ENCODE assay signal across 33 cellular contexts in the genomic region with DNA sequence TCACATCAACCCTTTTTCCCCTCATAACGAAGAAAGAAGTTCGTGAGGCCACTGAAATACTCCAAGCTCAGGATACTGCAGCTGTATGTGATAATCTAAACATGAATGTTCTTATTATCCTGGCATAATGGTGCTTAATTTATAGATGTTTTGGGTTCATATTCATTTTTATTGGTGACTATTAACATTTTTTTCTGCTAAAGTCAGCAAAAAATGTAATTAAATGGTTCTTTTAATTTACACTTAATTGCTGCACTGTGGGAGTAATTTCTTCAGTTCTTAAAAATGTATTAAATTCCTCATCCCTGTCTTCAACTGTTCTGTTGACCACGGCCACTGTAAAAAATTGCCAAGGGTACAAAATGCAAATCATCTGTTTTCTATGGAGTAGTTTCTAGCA.
"Had no signal": no experiment of that assay in that cellular context is flagged by ENCODE, and none has a peak within 500 bp of the region (broad histone marks: within the 10 kb centered on the region; RNA-seq: fewer than 3 reads in every experiment).

No MANE protein-coding gene starts in this region.

- FAIRE-seq: TTC549 had no signal

- H3K36me3 Mint-ChIP-seq: activated naive CD4-positive, alpha-beta T cell treated with anti-CD3 and anti-CD28 coated beads, Interleukin-2, amount 10 ng/mL, durations not matched to agents 7 days and 5 days had no signal

- ATAC-seq: activated CD8-positive, alpha-beta T cell treated with anti-CD3 and anti-CD28 coated beads for 36 hours; activated naive CD8-positive, alpha-beta T cell treated with anti-CD3 and anti-CD28 coated beads, Interleukin-2, amount 50 U/mL, for 24 hours; activated T-cell treated with anti-CD3 and anti-CD28 coated beads, Interleukin-2, amount 50 U/mL, for 4 hours had no signal

- H3K27me3 ChIP-seq: ascending aorta, brain microvascular endothelial cell, breast epithelium had no signal

- H3K27ac ChIP-seq: ascending aorta, brain microvascular endothelial cell, breast epithelium, VCaP had no signal

- H3K4me1 Mint-ChIP-seq: activated B cell treated with CpG ODN at 0.5 μM for 24 hours; activated CD4-positive, alpha-beta T cell treated with anti-CD3 and anti-CD28 coated beads, Interleukin-2, amount 10 ng/mL, durations not matched to agents 24 days and 14 days; activated naive CD4-positive, alpha-beta T cell treated with anti-CD3 and anti-CD28 coated beads, Interleukin-2, amount 10 ng/mL, durations not matched to agents 7 days and 5 days; activated naive CD4-positive, alpha-beta T cell treated with anti-CD3 and anti-CD28 coated beads, Interleukin-2, amount 50 U/mL, for 24 hours; activated naive CD8-positive, alpha-beta T cell treated with anti-CD3 and anti-CD28 coated beads, Interleukin-2, amount 10 ng/mL, durations not matched to agents 7 days and 5 days; activated naive CD8-positive, alpha-beta T cell treated with anti-CD3 and anti-CD28 coated beads, Interleukin-2, amount 50 U/mL, for 24 hours had no signal

- H3K4me3 ChIP-seq: ascending aorta, breast epithelium had no signal

- H3K4me1 ChIP-seq: ascending aorta, breast epithelium had no signal

- H3K27me3 Mint-ChIP-seq: activated B cell treated with CpG ODN at 0.5 μM for 24 hours; activated CD4-positive, alpha-beta memory T cell treated with anti-CD3 and anti-CD28 coated beads for 36 hours; activated CD4-positive, alpha-beta T cell treated with anti-CD3 and anti-CD28 coated beads, Interleukin-2, amount 10 ng/mL, durations not matched to agents 24 days and 14 days; activated CD8-positive, alpha-beta T cell treated with anti-CD3 and anti-CD28 coated beads for 36 hours; activated naive CD4-positive, alpha-beta T cell treated with anti-CD3 and anti-CD28 coated beads, Interleukin-2, amount 10 ng/mL, durations not matched to agents 7 days and 5 days; activated naive CD4-positive, alpha-beta T cell treated with anti-CD3 and anti-CD28 coated beads, Interleukin-2, amount 50 U/mL, for 24 hours; activated naive CD8-positive, alpha-beta T cell; activated naive CD8-positive, alpha-beta T cell treated with anti-CD3 and anti-CD28 coated beads, Interleukin-2, amount 10 ng/mL, durations not matched to agents 7 days and 5 days; activated naive CD8-positive, alpha-beta T cell treated with anti-CD3 and anti-CD28 coated beads, Interleukin-2, amount 50 U/mL, for 24 hours had no signal

- DNase-seq: activated B cell treated with CpG ODN at 0.5 μM for 24 hours; activated CD4-positive, alpha-beta memory T cell treated with anti-CD3 and anti-CD28 coated beads for 36 hours; activated CD4-positive, alpha-beta T cell treated with anti-CD3 and anti-CD28 coated beads for 4 hours; activated CD4-positive, alpha-beta T cell treated with anti-CD3 and anti-CD28 coated beads, Interleukin-2, amount 10 ng/mL, durations not matched to agents 24 days and 14 days; activated CD4-positive, alpha-beta T cell treated with anti-CD3 and anti-CD28 coated beads, Interleukin-2, amount 50 U/mL, for 1 hour; activated CD4-positive, alpha-beta T cell treated with anti-CD3 and anti-CD28 coated beads, Interleukin-2, amount 50 U/mL, for 4 hours; activated CD4-positive, CD25-positive, alpha-beta regulatory T cell treated with anti-CD3 and anti-CD28 coated beads, Interleukin-2, amount 50 U/mL, for 72 hours; activated CD8-positive, alpha-beta memory T cell treated with anti-CD3 and anti-CD28 coated beads, Interleukin-2, amount 50 U/mL, for 4 hours; activated CD8-positive, alpha-beta T cell treated with anti-CD3 and anti-CD28 coated beads for 36 hours; activated effector memory CD4-positive, alpha-beta T cell treated with Interleukin-2 at 50 U/mL for 16 hours; activated gamma-delta T cell; activated naive CD4-positive, alpha-beta T cell treated with anti-CD3 and anti-CD28 coated beads, Interleukin-2, amount 10 ng/mL, durations not matched to agents 7 days and 5 days; activated naive CD4-positive, alpha-beta T cell treated with Interleukin-2 at 50 U/mL for 16 hours; activated naive CD8-positive, alpha-beta T cell treated with anti-CD3 and anti-CD28 coated beads, Interleukin-2, amount 10 ng/mL, durations not matched to agents 7 days and 5 days; activated naive CD8-positive, alpha-beta T cell treated with anti-CD3 and anti-CD28 coated beads, Interleukin-2, amount 50 U/mL, for 24 hours; activated T-cell treated with anti-CD3 and anti-CD28 coated beads for 4 hours; activated T-cell treated with anti-CD3 and anti-CD28 coated beads, Interleukin-2, amount 50 U/mL, for 1 hour; activated T-cell treated with anti-CD3 and anti-CD28 coated beads, Interleukin-2, amount 50 U/mL, for 4 hours; amygdala; anterior cingulate cortex; brain microvascular endothelial cell; central memory CD4-positive, alpha-beta T cell; T-helper 2 cell; T-helper 9 cell had no signal

- H3K4me3 Mint-ChIP-seq: activated B cell treated with CpG ODN at 0.5 μM for 24 hours; activated CD4-positive, alpha-beta memory T cell treated with anti-CD3 and anti-CD28 coated beads for 36 hours; activated CD4-positive, alpha-beta T cell treated with anti-CD3 and anti-CD28 coated beads, Interleukin-2, amount 10 ng/mL, durations not matched to agents 24 days and 14 days; activated CD8-positive, alpha-beta T cell treated with anti-CD3 and anti-CD28 coated beads for 36 hours; activated naive CD4-positive, alpha-beta T cell treated with anti-CD3 and anti-CD28 coated beads, Interleukin-2, amount 10 ng/mL, durations not matched to agents 7 days and 5 days; activated naive CD4-positive, alpha-beta T cell treated with anti-CD3 and anti-CD28 coated beads, Interleukin-2, amount 50 U/mL, for 24 hours; activated naive CD8-positive, alpha-beta T cell; activated naive CD8-positive, alpha-beta T cell treated with anti-CD3 and anti-CD28 coated beads, Interleukin-2, amount 10 ng/mL, durations not matched to agents 7 days and 5 days; activated naive CD8-positive, alpha-beta T cell treated with anti-CD3 and anti-CD28 coated beads, Interleukin-2, amount 50 U/mL, for 24 hours; activated T-cell treated with anti-CD3 and anti-CD28 coated beads, Interleukin-2, amount 50 U/mL, for 4 hours; T-helper 1 cell treated with Interleukin-12 subunit alpha and Interleukin-12 subunit beta and Interleukin-4 antibody, amounts not matched to agents 30 μg/mL and 1 μg/mL, for 36 hours; T-helper 2 cell treated with Interferon-gamma antibody and Interleukin-4, amounts not matched to agents 5 μg/mL and 100 μg/mL, for 36 hours had no signal

- H3K36me3 ChIP-seq: brain microvascular endothelial cell, breast epithelium had no signal

- H3K9me3 Mint-ChIP-seq: activated B cell treated with CpG ODN at 0.5 μM for 24 hours; activated CD4-positive, alpha-beta memory T cell treated with anti-CD3 and anti-CD28 coated beads for 36 hours; activated CD8-positive, alpha-beta T cell treated with anti-CD3 and anti-CD28 coated beads for 36 hours; activated naive CD4-positive, alpha-beta T cell treated with anti-CD3 and anti-CD28 coated beads, Interleukin-2, amount 10 ng/mL, durations not matched to agents 7 days and 5 days; activated naive CD4-positive, alpha-beta T cell treated with anti-CD3 and anti-CD28 coated beads, Interleukin-2, amount 50 U/mL, for 24 hours; activated naive CD8-positive, alpha-beta T cell treated with anti-CD3 and anti-CD28 coated beads, Interleukin-2, amount 50 U/mL, for 24 hours; activated T-helper 2 cell treated with anti-CD3 and anti-CD28 coated beads, Interferon-gamma antibody, Interleukin-2, Interleukin-4, amounts not matched to agents 10 μg/mL and 5 μg/mL and 100 μg/mL, durations not matched to agents 14 hours and 24 hours and 36 hours; T-helper 2 cell treated with Interferon-gamma antibody and Interleukin-4, amounts not matched to agents 5 μg/mL and 100 μg/mL, for 36 hours had no signal

- H3K9me3 ChIP-seq: ascending aorta, breast epithelium had no signal

- H3K27ac Mint-ChIP-seq: activated B cell treated with CpG ODN at 0.5 μM for 24 hours; activated CD4-positive, alpha-beta memory T cell treated with anti-CD3 and anti-CD28 coated beads for 36 hours; activated CD4-positive, alpha-beta T cell treated with anti-CD3 and anti-CD28 coated beads, Interleukin-2, amount 10 ng/mL, durations not matched to agents 24 days and 14 days; activated CD8-positive, alpha-beta T cell treated with anti-CD3 and anti-CD28 coated beads for 36 hours; activated naive CD4-positive, alpha-beta T cell treated with anti-CD3 and anti-CD28 coated beads, Interleukin-2, amount 10 ng/mL, durations not matched to agents 7 days and 5 days; activated naive CD4-positive, alpha-beta T cell treated with anti-CD3 and anti-CD28 coated beads, Interleukin-2, amount 50 U/mL, for 24 hours; activated naive CD8-positive, alpha-beta T cell; activated naive CD8-positive, alpha-beta T cell treated with anti-CD3 and anti-CD28 coated beads, Interleukin-2, amount 10 ng/mL, durations not matched to agents 7 days and 5 days; activated naive CD8-positive, alpha-beta T cell treated with anti-CD3 and anti-CD28 coated beads, Interleukin-2, amount 50 U/mL, for 24 hours; activated T-helper 2 cell treated with anti-CD3 and anti-CD28 coated beads, Interferon-gamma antibody, Interleukin-2, Interleukin-4, amounts not matched to agents 10 μg/mL and 5 μg/mL and 100 μg/mL, durations not matched to agents 14 hours and 24 hours and 36 hours; T-helper 1 cell treated with Interleukin-12 subunit alpha and Interleukin-12 subunit beta and Interleukin-4 antibody, amounts not matched to agents 30 μg/mL and 1 μg/mL, for 36 hours; T-helper 2 cell treated with Interferon-gamma antibody and Interleukin-4, amounts not matched to agents 5 μg/mL and 100 μg/mL, for 36 hours had no signal
